ENCODE assay signal across 8 cellular contexts in genomic region chr5:79513519-79514390, GRCh38. TPM values are rescaled to one million over a fixed set of nuclear protein-coding genes. Genes with fewer than 3 reads are reported as not detected.
DNase-seq lines count a peak whose midpoint lies in the region; ATAC-seq, FAIRE-seq and TF ChIP-seq lines count a peak whose summit lies in the region.

Gene HOMER1, minus strand, starts transcription at chr5:79514134. Its CDS starts 1,360 bp downstream, at chr5:79512774.

- no peak for TF ChIP-seq EP300 in A549 (IDR thresholded peaks at IDR 0.05)

- DNase-seq in A549 (ENCODE audit: low read depth in 1 of 2, low spot score in 1 of 2) (peak; percentile 64 to 78), NCI-H2227 treated with DMSO at 0.1 percent for 48 hours (lab: John Stamatoyannopoulos, UW) (peak; percentile 71), choroid plexus epithelial cell (ENCODE audit: low read depth) (peak; percentile 74), left colon (peak; percentile 73 to 81)
- DNase-seq in activated CD4-positive, alpha-beta T cell treated with anti-CD3 and anti-CD28 coated beads for 4 hours, result peak; percentile 68 to 76
- DNase-seq in stimulated activated CD4-positive, alpha-beta T cell treated with anti-CD3 and anti-CD28 coated beads, Interleukin-2, amount 100 ng/mL, for 24 hours, result peak; percentile 73 to 76

- FAIRE-seq in A549 (lab: Jason Lieb, UNC), result no peak

- no peaks in the 10 kb centered on the region for H3K9me3 ChIP-seq in A549

- TF ChIP-seq RAD21 in A549 (conservative IDR thresholded peaks at IDR 0.05 in 1 of 2, IDR thresholded peaks at IDR 0.05 in 1 of 2), result no peak

- ATAC-seq in A549, result peak; percentile 87 to 91
- ATAC-seq in GM18511 (IDR thresholded peaks at IDR 0.05; ENCODE audit: unreplicated experiment), result peak; percentile 69
- ATAC-seq in HG03045 (IDR thresholded peaks at IDR 0.05; ENCODE audit: unreplicated experiment), result peak; percentile 72
- peak; percentile 81 for ATAC-seq in left colon

- intact Hi-C loops in left colon (cut with DNase I, micrococcal nuclease), result no loop called here

- peak within 1 kb of the TSS; percentile 94 to 95 for H3K27ac ChIP-seq in A549

- peak; percentile 15; the same call in 2 of the 3 replicates for TF ChIP-seq CTCF in A549 (IDR thresholded peaks at IDR 0.05)
- no peak for TF ChIP-seq CTCF in choroid plexus epithelial cell (conservative IDR thresholded peaks at IDR 0.05; ENCODE audit: low read depth, low read length)

- H3K4me3 ChIP-seq in A549, result peak within 1 kb of the TSS; percentile 77
- peak within 1 kb of the TSS; percentile 85 for H3K4me3 ChIP-seq in choroid plexus epithelial cell (ENCODE audit: low read depth, low read length)

- peak; percentile 43; the same call in 1 of the 2 replicates for TF ChIP-seq POLR2A in A549 (IDR thresholded peaks at IDR 0.05; ENCODE audit: low read length)

- H3K4me2 ChIP-seq in A549, result peak within 1 kb of the TSS; percentile 83

- POLR2A ChIA-PET in A549 (lab: Yijun Ruan, JAX), result interaction anchor here (0.5 to 2.2 kb wide), 12 partner anchors 9 to 489 kb away, joined by 3 to 17 read pairs (median 6); partner anchors contain the start of gene TENT2

- peaks cover 15% of the 10 kb centered on the region; the same call in 2 of the 3 replicates for H3K4me1 ChIP-seq in A549

- CTCF ChIA-PET in A549 (lab: Yijun Ruan, JAX), result interaction anchor here (1.2 to 1.4 kb wide), 2 partner anchors 50 to 489 kb away, joined by 5 to 6 read pairs; no protein-coding TSS in a partner anchor

- under 1% methylated on average over 27 of the region's 102 CpGs for WGBS in A549 (ENCODE audit: missing lambda C conversion rate)

TF ChIP-seq in A549, 52 proteins besides CTCF, POLR2A, EP300 and RAD21:
- TF ChIP-seq CHD2 (IDR thresholded peaks at IDR 0.05; ENCODE audit: low read length, partially characterized antibody) (peak; percentile 59), RARB (CRISPR knock-in tag; IDR thresholded peaks at IDR 0.05) (no peak), TFCP2L1 (CRISPR knock-in tag; IDR thresholded peaks at IDR 0.05) (peak; percentile 86), HES2 (IDR thresholded peaks at IDR 0.05) (no peak), FOSL2 (IDR thresholded peaks at IDR 0.05) (no peak), FOSL2 (CRISPR knock-in tag; IDR thresholded peaks at IDR 0.05) (peak; percentile 49; the same call in 1 of the 2 replicates), SMC3 (IDR thresholded peaks at IDR 0.05) (peak; percentile 9; the same call in 1 of the 3 replicates), GATA3 (IDR thresholded peaks at IDR 0.05; ENCODE audit: borderline replicate concordance) (no peak), HOXB5 (CRISPR knock-in tag; IDR thresholded peaks at IDR 0.05) (peak; percentile 66; the same call in 1 of the 2 replicates), E2F6 (IDR thresholded peaks at IDR 0.05; ENCODE audit: borderline replicate concordance, low read depth) (peak; percentile 91), MAX (IDR thresholded peaks at IDR 0.05) (peak; percentile 93), MYC (IDR thresholded peaks at IDR 0.05; ENCODE audit: borderline replicate concordance, low read length) (0 out of 2 replicates have a peak, but pooled peaks have one; percentile 28), RNF2 (IDR thresholded peaks at IDR 0.05; ENCODE audit: borderline replicate concordance, low read depth) (peak; percentile 77; the same call in 1 of the 2 replicates), JUN (IDR thresholded peaks at IDR 0.05) (peak; percentile 31 to 72; a peak in 3 of 5 replicates), PHF8 (IDR thresholded peaks at IDR 0.05; ENCODE audit: borderline replicate concordance, low read depth) (peak; percentile 98)
- TF ChIP-seq, protein P1, sequence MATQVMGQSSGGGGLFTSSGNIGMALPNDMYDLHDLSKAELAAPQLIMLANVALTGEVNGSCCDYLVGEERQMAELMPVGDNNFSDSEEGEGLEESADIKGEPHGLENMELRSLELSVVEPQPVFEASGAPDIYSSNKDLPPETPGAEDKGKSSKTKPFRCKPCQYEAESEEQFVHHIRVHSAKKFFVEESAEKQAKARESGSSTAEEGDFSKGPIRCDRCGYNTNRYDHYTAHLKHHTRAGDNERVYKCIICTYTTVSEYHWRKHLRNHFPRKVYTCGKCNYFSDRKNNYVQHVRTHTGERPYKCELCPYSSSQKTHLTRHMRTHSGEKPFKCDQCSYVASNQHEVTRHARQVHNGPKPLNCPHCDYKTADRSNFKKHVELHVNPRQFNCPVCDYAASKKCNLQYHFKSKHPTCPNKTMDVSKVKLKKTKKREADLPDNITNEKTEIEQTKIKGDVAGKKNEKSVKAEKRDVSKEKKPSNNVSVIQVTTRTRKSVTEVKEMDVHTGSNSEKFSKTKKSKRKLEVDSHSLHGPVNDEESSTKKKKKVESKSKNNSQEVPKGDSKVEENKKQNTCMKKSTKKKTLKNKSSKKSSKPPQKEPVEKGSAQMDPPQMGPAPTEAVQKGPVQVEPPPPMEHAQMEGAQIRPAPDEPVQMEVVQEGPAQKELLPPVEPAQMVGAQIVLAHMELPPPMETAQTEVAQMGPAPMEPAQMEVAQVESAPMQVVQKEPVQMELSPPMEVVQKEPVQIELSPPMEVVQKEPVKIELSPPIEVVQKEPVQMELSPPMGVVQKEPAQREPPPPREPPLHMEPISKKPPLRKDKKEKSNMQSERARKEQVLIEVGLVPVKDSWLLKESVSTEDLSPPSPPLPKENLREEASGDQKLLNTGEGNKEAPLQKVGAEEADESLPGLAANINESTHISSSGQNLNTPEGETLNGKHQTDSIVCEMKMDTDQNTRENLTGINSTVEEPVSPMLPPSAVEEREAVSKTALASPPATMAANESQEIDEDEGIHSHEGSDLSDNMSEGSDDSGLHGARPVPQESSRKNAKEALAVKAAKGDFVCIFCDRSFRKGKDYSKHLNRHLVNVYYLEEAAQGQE (IDR thresholded peaks at IDR 0.05), result peak; percentile 67
- TF ChIP-seq, protein P2, sequence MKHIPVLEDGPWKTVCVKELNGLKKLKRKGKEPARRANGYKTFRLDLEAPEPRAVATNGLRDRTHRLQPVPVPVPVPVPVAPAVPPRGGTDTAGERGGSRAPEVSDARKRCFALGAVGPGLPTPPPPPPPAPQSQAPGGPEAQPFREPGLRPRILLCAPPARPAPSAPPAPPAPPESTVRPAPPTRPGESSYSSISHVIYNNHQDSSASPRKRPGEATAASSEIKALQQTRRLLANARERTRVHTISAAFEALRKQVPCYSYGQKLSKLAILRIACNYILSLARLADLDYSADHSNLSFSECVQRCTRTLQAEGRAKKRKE (CRISPR knock-in tag; IDR thresholded peaks at IDR 0.05; ENCODE audit: low read depth), result peak; percentile 53; the same call in 1 of the 2 replicates
- TF ChIP-seq, protein P3, sequence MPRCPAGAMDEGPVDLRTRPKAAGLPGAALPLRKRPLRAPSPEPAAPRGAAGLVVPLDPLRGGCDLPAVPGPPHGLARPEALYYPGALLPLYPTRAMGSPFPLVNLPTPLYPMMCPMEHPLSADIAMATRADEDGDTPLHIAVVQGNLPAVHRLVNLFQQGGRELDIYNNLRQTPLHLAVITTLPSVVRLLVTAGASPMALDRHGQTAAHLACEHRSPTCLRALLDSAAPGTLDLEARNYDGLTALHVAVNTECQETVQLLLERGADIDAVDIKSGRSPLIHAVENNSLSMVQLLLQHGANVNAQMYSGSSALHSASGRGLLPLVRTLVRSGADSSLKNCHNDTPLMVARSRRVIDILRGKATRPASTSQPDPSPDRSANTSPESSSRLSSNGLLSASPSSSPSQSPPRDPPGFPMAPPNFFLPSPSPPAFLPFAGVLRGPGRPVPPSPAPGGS (IDR thresholded peaks at IDR 0.05), result peak; percentile 53; the same call in 1 of the 3 replicates
- TF ChIP-seq, protein P4, sequence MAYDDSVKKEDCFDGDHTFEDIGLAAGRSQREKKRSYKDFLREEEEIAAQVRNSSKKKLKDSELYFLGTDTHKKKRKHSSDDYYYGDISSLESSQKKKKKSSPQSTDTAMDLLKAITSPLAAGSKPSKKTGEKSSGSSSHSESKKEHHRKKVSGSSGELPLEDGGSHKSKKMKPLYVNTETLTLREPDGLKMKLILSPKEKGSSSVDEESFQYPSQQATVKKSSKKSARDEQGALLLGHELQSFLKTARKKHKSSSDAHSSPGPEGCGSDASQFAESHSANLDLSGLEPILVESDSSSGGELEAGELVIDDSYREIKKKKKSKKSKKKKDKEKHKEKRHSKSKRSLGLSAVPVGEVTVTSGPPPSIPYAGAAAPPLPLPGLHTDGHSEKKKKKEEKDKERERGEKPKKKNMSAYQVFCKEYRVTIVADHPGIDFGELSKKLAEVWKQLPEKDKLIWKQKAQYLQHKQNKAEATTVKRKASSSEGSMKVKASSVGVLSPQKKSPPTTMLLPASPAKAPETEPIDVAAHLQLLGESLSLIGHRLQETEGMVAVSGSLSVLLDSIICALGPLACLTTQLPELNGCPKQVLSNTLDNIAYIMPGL (CRISPR knock-in tag; IDR thresholded peaks at IDR 0.05; ENCODE audit: borderline replicate concordance), result no peak

RNA-seq across cellular contexts. Expression of gene HOMER1, which starts in this region (rescaled TPM):
- polyA plus RNA-seq in A549 (2011; rRNA removed) (5.6 and 9.3 TPM in 2 replicates), A549 (2017; fragmentation: RNase III; extraction: RNeasy Plus Mini Kit Qiagen cat#74134 plus additional on column Dnase treatment) (6.0 to 8.1 TPM (median 6.3 TPM) in 3 replicates)
- 1.2 and 1.6 TPM in 2 replicates for polyA plus RNA-seq in A549 (2012; cell fraction: cytosol; rRNA removed)
- polyA plus RNA-seq in A549 (2012; cell fraction: nucleus; rRNA removed), result 0.55 and 0.93 TPM in 2 replicates
- 4.8 and 5.8 TPM in 2 replicates for polyA minus RNA-seq in A549 (2011; rRNA and poly(A)+ RNA removed)
- total RNA-seq in left colon, result 1 to 10 TPM; 2.9 to 3.1 TPM

Comparison
In these comparisons a context has a peak if more than half of its experiments do, and no peak if none do; other contexts are left out.
1. Peak in every context shown above with its lines: DNase-seq, ATAC-seq, H3K4me3 ChIP-seq and H3K27ac ChIP-seq.